11 cellular contexts compared by ENCODE assay signal in the genomic region with DNA sequence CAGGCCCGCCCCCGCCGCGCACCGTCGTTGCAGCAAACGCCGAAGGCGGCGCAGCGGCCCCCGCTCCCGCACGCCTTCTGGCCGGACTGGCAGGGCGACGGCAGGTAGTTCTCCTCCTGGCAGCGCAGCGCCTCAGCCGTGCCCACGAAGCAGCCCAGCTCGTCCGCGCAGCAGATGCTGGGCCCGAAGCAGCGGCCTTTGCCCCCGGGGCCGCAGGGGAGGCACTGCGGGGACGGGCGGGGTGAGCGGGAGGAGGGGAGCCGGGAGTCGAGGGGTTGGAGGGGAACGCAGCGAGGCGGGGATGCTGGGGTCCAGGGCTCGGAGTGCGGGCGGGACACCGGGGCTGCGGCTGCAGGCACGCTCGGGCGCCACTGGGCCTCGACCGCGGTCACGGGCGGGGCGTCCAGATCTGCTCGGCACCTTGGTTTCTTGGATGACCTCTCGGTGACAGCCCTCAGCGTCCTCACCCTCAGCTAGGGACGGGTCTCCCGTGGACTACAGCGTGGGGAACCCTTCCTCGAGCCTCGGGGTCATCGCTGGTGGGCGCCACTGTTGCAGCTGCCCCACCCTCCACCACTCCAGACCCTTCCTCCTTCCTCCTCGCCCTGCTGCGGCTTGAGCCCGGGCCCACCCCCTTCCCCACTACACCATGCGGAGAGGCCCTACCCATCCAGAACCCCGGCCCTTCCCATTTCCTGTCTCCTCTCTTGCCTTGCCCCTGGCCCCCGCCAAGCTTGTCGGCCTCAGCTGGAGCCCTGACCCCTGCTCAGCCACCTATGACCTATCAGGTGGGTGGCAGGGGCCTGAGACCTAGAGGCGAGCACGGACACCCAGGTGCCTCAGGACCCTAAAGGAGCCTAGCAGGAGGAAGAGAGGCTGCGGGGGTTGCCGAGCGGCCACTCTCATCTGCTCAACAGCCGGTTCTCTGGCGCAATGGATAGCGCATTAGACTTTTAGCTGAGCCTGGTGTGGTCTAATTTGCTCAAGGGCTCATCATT. TPM values are rescaled to one million over a fixed set of nuclear protein-coding genes. Genes with fewer than 3 reads are reported as not detected.
DNase-seq lines count a peak whose midpoint lies in the region; ATAC-seq and TF ChIP-seq lines count a peak whose summit lies in the region.
"Had no signal": no experiment of that assay in that cellular context is flagged by ENCODE, and none has a peak within 500 bp of the region (broad histone marks: within the 10 kb centered on the region; RNA-seq: fewer than 3 reads in every experiment).

No MANE protein-coding gene starts in this region.

- H3K4me3 ChIP-seq in ascending aorta (peak overlapping the region; percentile 55 to 57), thymus (ENCODE audit: low read length) (peak overlapping the region; percentile 23)

- CTCF ChIA-PET in activated naive CD4-positive, alpha-beta T cell treated with anti-CD3 and anti-CD28 coated beads, Interleukin-2, amount 10 ng/mL, durations not matched to agents 7 days and 5 days (lab: Charles Lee): no interaction called here

- H3K36me3 ChIP-seq in ascending aorta (no peaks in the 10 kb centered on the region), thymus (ENCODE audit: control insufficient read depth, insufficient read depth) (no peaks in the 10 kb centered on the region)

- 6% methylated on average over 76 of the region's 76 CpGs for WGBS in thymus

- no peaks in the 10 kb centered on the region for H3K36me3 Mint-ChIP-seq in activated naive CD4-positive, alpha-beta T cell treated with anti-CD3 and anti-CD28 coated beads, Interleukin-2, amount 50 U/mL, for 24 hours
- no peaks in the 10 kb centered on the region for H3K36me3 Mint-ChIP-seq in activated naive CD4-positive, alpha-beta T cell treated with anti-CD3 and anti-CD28 coated beads, Interleukin-2, amount 10 ng/mL, durations not matched to agents 7 days and 5 days
- no peaks in the 10 kb centered on the region for H3K36me3 Mint-ChIP-seq in memory B cell

- no peak for TF ChIP-seq CTCF in ascending aorta (IDR thresholded peaks at IDR 0.05)

- H3K9me3 ChIP-seq in ascending aorta: no peaks in the 10 kb centered on the region
- H3K9me3 ChIP-seq in thymus (ENCODE audit: control insufficient read depth): no peaks in the 10 kb centered on the region

- H3K4me1 ChIP-seq in ascending aorta (peaks cover 0 to 2% of the 10 kb centered on the region in 2 donors), thymus (ENCODE audit: control insufficient read depth, insufficient read depth, low read length) (no peaks in the 10 kb centered on the region)

- intact Hi-C loops in ascending aorta (cut with DNase I): no loop called here

- no peaks in the 10 kb centered on the region for H3K9me3 Mint-ChIP-seq in activated naive CD4-positive, alpha-beta T cell treated with anti-CD3 and anti-CD28 coated beads, Interleukin-2, amount 50 U/mL, for 24 hours
- no peaks in the 10 kb centered on the region for H3K9me3 Mint-ChIP-seq in activated naive CD4-positive, alpha-beta T cell treated with anti-CD3 and anti-CD28 coated beads, Interleukin-2, amount 10 ng/mL, durations not matched to agents 7 days and 5 days
- H3K9me3 Mint-ChIP-seq in memory B cell: no peaks in the 10 kb centered on the region

- ATAC-seq in memory B cell (ENCODE audit: low read depth): peak; percentile 27
- ATAC-seq: HCT116 had no signal

- H3K27me3 ChIP-seq in ascending aorta (peaks cover 20% of the 10 kb centered on the region), thymus (ENCODE audit: control insufficient read depth, insufficient read depth) (peaks cover 45% of the 10 kb centered on the region)

- H3K4me1 Mint-ChIP-seq in activated naive CD4-positive, alpha-beta T cell treated with anti-CD3 and anti-CD28 coated beads, Interleukin-2, amount 50 U/mL, for 24 hours: peaks cover 3% of the 10 kb centered on the region
- H3K4me1 Mint-ChIP-seq in activated naive CD4-positive, alpha-beta T cell treated with anti-CD3 and anti-CD28 coated beads, Interleukin-2, amount 10 ng/mL, durations not matched to agents 7 days and 5 days: peaks cover 11% of the 10 kb centered on the region
- peaks cover 12% of the 10 kb centered on the region for H3K4me1 Mint-ChIP-seq in memory B cell

- H3K27ac ChIP-seq in ascending aorta (no peak overlapping the region), thymus (ENCODE audit: low read depth) (no peak overlapping the region)

- no peak for DNase-seq in activated naive CD4-positive, alpha-beta T cell treated with anti-CD3 and anti-CD28 coated beads, Interleukin-2, amount 10 ng/mL, durations not matched to agents 7 days and 5 days
- DNase-seq in ascending aorta (ENCODE audit: low spot score in 2 of 2) (no peak), memory B cell (ENCODE audit: low spot score in 2 of 2) (no peak), NCI-H1092 (lab: John Stamatoyannopoulos, UW) (no peak), LoVo (ENCODE audit: low spot score) (no peak), T-helper 1 cell (no peak)
- DNase-seq: COR-L47 had no signal

- no peak overlapping the region for H3K27ac Mint-ChIP-seq in activated naive CD4-positive, alpha-beta T cell treated with anti-CD3 and anti-CD28 coated beads, Interleukin-2, amount 50 U/mL, for 24 hours
- H3K27ac Mint-ChIP-seq in activated naive CD4-positive, alpha-beta T cell treated with anti-CD3 and anti-CD28 coated beads, Interleukin-2, amount 10 ng/mL, durations not matched to agents 7 days and 5 days: no peak overlapping the region
- H3K27ac Mint-ChIP-seq in memory B cell: no peak overlapping the region

- H3K4me3 Mint-ChIP-seq in activated naive CD4-positive, alpha-beta T cell treated with anti-CD3 and anti-CD28 coated beads, Interleukin-2, amount 50 U/mL, for 24 hours: peak overlapping the region; percentile 64
- no peak overlapping the region for H3K4me3 Mint-ChIP-seq in activated naive CD4-positive, alpha-beta T cell treated with anti-CD3 and anti-CD28 coated beads, Interleukin-2, amount 10 ng/mL, durations not matched to agents 7 days and 5 days
- H3K4me3 Mint-ChIP-seq in memory B cell: peak overlapping the region; percentile 66

- peaks cover 14% of the 10 kb centered on the region for H3K27me3 Mint-ChIP-seq in activated naive CD4-positive, alpha-beta T cell treated with anti-CD3 and anti-CD28 coated beads, Interleukin-2, amount 50 U/mL, for 24 hours
- H3K27me3 Mint-ChIP-seq in activated naive CD4-positive, alpha-beta T cell treated with anti-CD3 and anti-CD28 coated beads, Interleukin-2, amount 10 ng/mL, durations not matched to agents 7 days and 5 days: peaks cover 80% of the 10 kb centered on the region
- H3K27me3 Mint-ChIP-seq in memory B cell: peaks cover 32% of the 10 kb centered on the region

RNA-seq across cellular contexts. Expression of gene AVP, which starts 1.3 kb away (rescaled TPM):
- not detected for total RNA-seq in ascending aorta
- polyA plus RNA-seq in thymus: 5.2 TPM
- total RNA-seq: T-helper 2 cell treated with Interferon-gamma antibody and Interleukin-4, amounts not matched to agents 100 ng/mL and 5 ng/mL, for 36 hours had no signal

RNA-seq across cellular contexts. Expression of gene OXT, which starts 11.8 kb away (rescaled TPM):
- total RNA-seq in ascending aorta: not detected
- polyA plus RNA-seq in thymus: 3.6 TPM
- total RNA-seq: T-helper 2 cell treated with Interferon-gamma antibody and Interleukin-4, amounts not matched to agents 100 ng/mL and 5 ng/mL, for 36 hours had no signal

RNA-seq across cellular contexts. Expression of gene MRPS26, which starts 37.4 kb away (rescaled TPM):
- 56.4 TPM for total RNA-seq in ascending aorta
- 40.5 TPM for polyA plus RNA-seq in thymus

RNA-seq across cellular contexts. Expression of gene GNRH2, which starts 39.8 kb away (rescaled TPM):
- not detected for total RNA-seq in ascending aorta
- 0.66 TPM for polyA plus RNA-seq in thymus
